8 cellular contexts compared by ENCODE assay signal in genomic region chr16:84505249-84506156, GRCh38. TPM values are rescaled to one million over a fixed set of nuclear protein-coding genes. Genes with fewer than 3 reads are reported as not detected.
A peak's percentile ranks its signal among the peaks of the same experiment; 100 is the strongest.
DNase-seq lines count a peak whose midpoint lies in the region; ATAC-seq and TF ChIP-seq lines count a peak whose summit lies in the region.

No MANE protein-coding gene starts in this region.

- H3K27me3 ChIP-seq in BE2C, result no peaks in the 10 kb centered on the region
- H3K27me3 ChIP-seq in naive thymus-derived CD4-positive, alpha-beta T cell (ENCODE audit: control insufficient read depth in 2 of 2, insufficient read depth in 2 of 2, low read length in 2 of 2), result no peaks in the 10 kb centered on the region

- peaks cover 2% of the 10 kb centered on the region for H3K36me3 Mint-ChIP-seq in IgD-negative memory B cell
- H3K36me3 Mint-ChIP-seq in naive thymus-derived CD4-positive, alpha-beta T cell, result peaks cover 0 to 10% (median 0%) of the 10 kb centered on the region in 5 donors

- peak overlapping the region; percentile 70 for H3K4me3 ChIP-seq in BE2C (ENCODE audit: low read depth, low read length)
- peak overlapping the region; percentile 97 for H3K4me3 ChIP-seq in naive thymus-derived CD4-positive, alpha-beta T cell (ENCODE audit: low read length)

- H3K27ac Mint-ChIP-seq in IgD-negative memory B cell, result peak overlapping the region; percentile 72 to 92 (median 89)
- H3K27ac Mint-ChIP-seq in naive thymus-derived CD4-positive, alpha-beta T cell, result peak overlapping the region; percentile 59 to 88 (median 81)

- H3K4me3 Mint-ChIP-seq in IgD-negative memory B cell, result peak overlapping the region; percentile 91 to 98 (median 97)
- peak overlapping the region; percentile 79 to 94 (median 89) for H3K4me3 Mint-ChIP-seq in naive thymus-derived CD4-positive, alpha-beta T cell

- CTCF ChIA-PET in naive thymus-derived CD4-positive, alpha-beta T cell (lab: Charles Lee), result interaction anchor here (0.7 to 11.4 kb wide), 15 partner anchors 9 to 229 kb away, joined by 3 to 129 read pairs (median 4); no protein-coding TSS in a partner anchor

- no peaks in the 10 kb centered on the region for H3K9me3 ChIP-seq in BE2C
- no peaks in the 10 kb centered on the region for H3K9me3 ChIP-seq in naive thymus-derived CD4-positive, alpha-beta T cell (ENCODE audit: control insufficient read depth in 2 of 3, low read length in 3 of 3)

- no peaks in the 10 kb centered on the region for H3K36me3 ChIP-seq in BE2C
- H3K36me3 ChIP-seq in naive thymus-derived CD4-positive, alpha-beta T cell (ENCODE audit: control insufficient read depth in 2 of 3, insufficient read depth in 3 of 3, low read length in 3 of 3), result no peaks in the 10 kb centered on the region

- no peaks in the 10 kb centered on the region for H3K9me3 Mint-ChIP-seq in IgD-negative memory B cell
- no peaks in the 10 kb centered on the region for H3K9me3 Mint-ChIP-seq in naive thymus-derived CD4-positive, alpha-beta T cell

- peaks cover 28 to 45% (median 43%) of the 10 kb centered on the region in 3 donors for H3K4me1 Mint-ChIP-seq in IgD-negative memory B cell
- H3K4me1 Mint-ChIP-seq in naive thymus-derived CD4-positive, alpha-beta T cell, result peaks cover 32 to 61% (median 55%) of the 10 kb centered on the region in 7 donors

- H3K27me3 Mint-ChIP-seq in IgD-negative memory B cell, result no peaks in the 10 kb centered on the region
- H3K27me3 Mint-ChIP-seq in naive thymus-derived CD4-positive, alpha-beta T cell, result no peaks in the 10 kb centered on the region

- no peak for ATAC-seq in naive thymus-derived CD4-positive, alpha-beta T cell

- no peak for TF ChIP-seq CTCF in BE2C (IDR thresholded peaks at IDR 0.05; ENCODE audit: low read depth, low read length)

- DNase-seq in BE2C (no peak), DMS114 treated with DMSO at 0.1 percent for 48 hours (lab: John Stamatoyannopoulos, UW; ENCODE audit: unreplicated experiment) (no peak), inferior parietal cortex (ENCODE audit: extremely low spot score) (no peak), HK-2 (ENCODE audit: unreplicated experiment) (no peak), H4 (ENCODE audit: low spot score) (no peak)
- DNase-seq in naive thymus-derived CD4-positive, alpha-beta T cell, result no peak

- H3K4me1 ChIP-seq in BE2C, result no peaks in the 10 kb centered on the region; the same call in 1 of the 2 replicates
- peaks cover 23 to 49% of the 10 kb centered on the region in 2 donors for H3K4me1 ChIP-seq in naive thymus-derived CD4-positive, alpha-beta T cell (ENCODE audit: control insufficient read depth in 2 of 2, insufficient read depth in 2 of 2, low read length in 2 of 2)

- intact Hi-C loops in naive thymus-derived CD4-positive, alpha-beta T cell (cut with micrococcal nuclease), result loop anchor here (1.0 to 10.0 kb wide), 12 partner anchors 10 to 698 kb away; partner anchors contain the start of genes TAF1C (in 2 of the 2), CRISPLD2 (in 1 of the 2), HSBP1 (in 1 of the 2) and KIAA0513 (in 1 of the 2)

- H3K27ac ChIP-seq in cingulate gyrus (ENCODE audit: low read depth, low read length), result peak overlapping the region; percentile 69
- H3K27ac ChIP-seq in naive thymus-derived CD4-positive, alpha-beta T cell (ENCODE audit: low read depth, low read length), result peak overlapping the region; percentile 80

- POLR2A ChIA-PET in naive thymus-derived CD4-positive, alpha-beta T cell (lab: Charles Lee), result interaction anchor here (0.7 to 5.5 kb wide), 18 partner anchors 9 to 227 kb away, joined by 3 to 38 read pairs (median 4); partner anchors contain the start of genes COTL1 and KLHL36

RNA-seq across cellular contexts. Expression of gene MEAK7, which starts 1.0 kb away (rescaled TPM):
- 4.6 TPM for polyA plus RNA-seq in BE2C (2012; ENCODE audit: insufficient read depth, insufficient read length, low read depth)
- polyA plus RNA-seq in IgD-negative memory B cell, result 8.2 TPM
- total RNA-seq in naive thymus-derived CD4-positive, alpha-beta T cell, result 10 to 100 TPM in 2 of 5 experiments, 1 to 10 TPM in 3; 6.3 to 56.1 (median 9.3) TPM
- polyA plus RNA-seq in naive thymus-derived CD4-positive, alpha-beta T cell, result 1 to 10 TPM; 4.0 to 9.3 TPM
- 5.3 and 5.5 TPM in 2 replicates for total RNA-seq in H4 (2014; rRNA removed; shearing (Covaris generic))
